In genomic region chr11:64390558-64390957, GRCh38 we compare ENCODE assay signal across 11 cellular contexts.
"Had no signal": no experiment of that assay in that cellular context is flagged by ENCODE, and none has a peak within 500 bp of the region (broad histone marks: within the 10 kb centered on the region; RNA-seq: fewer than 3 reads in every experiment).

No MANE protein-coding gene starts in this region.

- H3K27me3 ChIP-seq: uterus had no signal

- H3K4me3 ChIP-seq: uterus had no signal

- H3K27ac ChIP-seq: parathyroid adenoma, uterus had no signal

- H3K36me3 Mint-ChIP-seq: brain had no signal

- H3K36me3 ChIP-seq: uterus had no signal

- DNase-seq: activated naive CD4-positive, alpha-beta T cell treated with anti-CD3 and anti-CD28 coated beads, Interleukin-2, amount 50 U/mL, for 16 hours; activated T-cell treated with anti-CD3 and anti-CD28 coated beads, Interleukin-2, amount 50 U/mL, for 1 hour; cortex of kidney; effector memory CD4-positive, alpha-beta T cell; mesendoderm; stimulated activated CD4-positive, alpha-beta T cell treated with anti-CD3 and anti-CD28 coated beads, Interleukin-1b, Interleukin-23, amount 100 ng/mL, for 48 hours; uterus had no signal

- H3K79me2 ChIP-seq: parathyroid adenoma had no signal

- H3K9me3 ChIP-seq: uterus had no signal

- H3K27ac Mint-ChIP-seq: activated CD8-positive, alpha-beta memory T cell treated with anti-CD3 and anti-CD28 coated beads, Interleukin-2, amount 10 ng/mL, durations not matched to agents 7 days and 5 days; brain had no signal

- H3K4me1 ChIP-seq: parathyroid adenoma, uterus had no signal

- H2AFZ ChIP-seq: parathyroid adenoma had no signal

- H3K9me3 Mint-ChIP-seq: neural crest cell had no signal

- H3K4me3 Mint-ChIP-seq: activated CD8-positive, alpha-beta memory T cell treated with anti-CD3 and anti-CD28 coated beads, Interleukin-2, amount 10 ng/mL, durations not matched to agents 7 days and 5 days; brain; neural crest cell had no signal
